ENCODE assay signal across 13 cellular contexts in genomic region chr3:89113344-89113743, GRCh38. TPM values are rescaled to one million over a fixed set of nuclear protein-coding genes. Genes with fewer than 3 reads are reported as not detected.
"Had no signal": no experiment of that assay in that cellular context is flagged by ENCODE, and none has a peak within 500 bp of the region (broad histone marks: within the 10 kb centered on the region; RNA-seq: fewer than 3 reads in every experiment).

No MANE protein-coding gene starts in this region.

- H3K36me3 ChIP-seq: pancreas, thoracic aorta had no signal

- ATAC-seq: activated CD8-positive, alpha-beta T cell treated with anti-CD3 and anti-CD28 coated beads, Interleukin-2, amount 10 ng/mL, durations not matched to agents 7 days and 5 days had no signal

- H3K36me3 Mint-ChIP-seq: activated naive CD4-positive, alpha-beta T cell treated with anti-CD3 and anti-CD28 coated beads, Interleukin-2, amount 50 U/mL, for 72 hours; WTC11 had no signal

- H3K9me3 Mint-ChIP-seq: activated CD4-positive, alpha-beta T cell treated with anti-CD3 and anti-CD28 coated beads, Interleukin-2, amount 10 ng/mL, durations not matched to agents 24 days and 14 days; activated naive CD4-positive, alpha-beta T cell treated with anti-CD3 and anti-CD28 coated beads, Interleukin-2, amount 50 U/mL, for 72 hours; WTC11 had no signal

- H3K4me1 ChIP-seq: pancreas had no signal

- H3K27ac Mint-ChIP-seq: activated CD4-positive, alpha-beta T cell treated with anti-CD3 and anti-CD28 coated beads, Interleukin-2, amount 10 ng/mL, durations not matched to agents 24 days and 14 days; activated CD8-positive, alpha-beta T cell treated with anti-CD3 and anti-CD28 coated beads, Interleukin-2, amount 10 ng/mL, durations not matched to agents 7 days and 5 days; activated naive CD4-positive, alpha-beta T cell treated with anti-CD3 and anti-CD28 coated beads, Interleukin-2, amount 50 U/mL, for 72 hours; WTC11 had no signal

- DNase-seq: activated CD4-positive, alpha-beta T cell treated with anti-CD3 and anti-CD28 coated beads, Interleukin-2, amount 10 ng/mL, durations not matched to agents 24 days and 14 days; activated CD8-positive, alpha-beta memory T cell treated with anti-CD3 and anti-CD28 coated beads, Interleukin-2, amount 50 U/mL, for 4 hours; activated CD8-positive, alpha-beta T cell treated with anti-CD3 and anti-CD28 coated beads, Interleukin-2, amount 10 ng/mL, durations not matched to agents 7 days and 5 days; activated effector memory CD4-positive, alpha-beta T cell treated with anti-CD3 and anti-CD28 coated beads, Interleukin-2, amount 50 U/mL, for 16 hours; activated T-cell treated with anti-CD3 and anti-CD28 coated beads, Interleukin-2, amount 50 U/mL, for 48 hours; hippocampal formation; kidney glomerular epithelial cell; pancreas; stimulated activated CD4-positive, alpha-beta T cell treated with anti-CD3 and anti-CD28 coated beads, Interleukin-1b, Interleukin-23, amount 100 ng/mL, for 48 hours had no signal

- H3K9me3 ChIP-seq: pancreas, thoracic aorta had no signal

- H3K4me3 Mint-ChIP-seq: activated CD8-positive, alpha-beta T cell treated with anti-CD3 and anti-CD28 coated beads, Interleukin-2, amount 10 ng/mL, durations not matched to agents 7 days and 5 days had no signal

- H3K27ac ChIP-seq: pancreas, thoracic aorta had no signal

- H3K4me3 ChIP-seq: pancreas had no signal

RNA-seq across cellular contexts. Expression of gene EPHA3, which starts 5.9 kb away (rescaled TPM):
- total RNA-seq: activated CD4-positive, alpha-beta T cell treated with anti-CD3 and anti-CD28 coated beads, Interleukin-2, amount 10 ng/mL, durations not matched to agents 24 days and 14 days; T-helper 1 cell treated with Interleukin-12 subunit alpha and Interleukin-12 subunit beta and Interleukin-4 antibody, amounts not matched to agents 30 ng/mL and 1 ng/mL, for 36 hours had no signal
